In genomic region chr22:24291538-24292201, GRCh38 we compare ENCODE assay signal across 16 cellular contexts. TPM values are rescaled to one million over a fixed set of nuclear protein-coding genes. Genes with fewer than 3 reads are reported as not detected.
A peak's percentile ranks its signal among the peaks of the same experiment; 100 is the strongest.
DNase-seq lines count a peak whose midpoint lies in the region; ATAC-seq and TF ChIP-seq lines count a peak whose summit lies in the region.
"Had no signal": no experiment of that assay in that cellular context is flagged by ENCODE, and none has a peak within 500 bp of the region (broad histone marks: within the 10 kb centered on the region; RNA-seq: fewer than 3 reads in every experiment).

No MANE protein-coding gene starts in this region.

- DNase-seq in heart left ventricle (no peak), left cardiac atrium (no peak), colonic mucosa (no peak), osteocyte (ENCODE audit: extremely low spot score, unreplicated experiment) (no peak), upper lobe of left lung (no peak), BE2C (no peak), DMS53 (lab: John Stamatoyannopoulos, UW) (no peak)
- DNase-seq: activated CD8-positive, alpha-beta T cell treated with anti-CD3 and anti-CD28 coated beads, Interleukin-2, amount 10 ng/mL, durations not matched to agents 7 days and 5 days; CD4-positive, alpha-beta memory T cell; DND-41; foreskin fibroblast; NCI-H774; nephron progenitor cell; stimulated activated CD4-positive, alpha-beta T cell treated with anti-CD3 and anti-CD28 coated beads, Interleukin-2, amount 100 ng/mL, for 24 hours had no signal

- H3K4me1 ChIP-seq in heart left ventricle (peaks cover 7 to 81% (median 53%) of the 10 kb centered on the region in 12 donors), colonic mucosa (no peaks in the 10 kb centered on the region), upper lobe of left lung (peaks cover 32 to 43% (median 39%) of the 10 kb centered on the region in 4 donors), BE2C (peaks cover 31% of the 10 kb centered on the region)

- H3K4me3 Mint-ChIP-seq in osteocyte (ENCODE audit: unreplicated experiment) = no peak overlapping the region
- H3K4me3 Mint-ChIP-seq: activated CD8-positive, alpha-beta T cell treated with anti-CD3 and anti-CD28 coated beads, Interleukin-2, amount 10 ng/mL, durations not matched to agents 7 days and 5 days; CD4-positive, alpha-beta memory T cell; nephron progenitor cell had no signal

- TF ChIP-seq POLR2A in heart left ventricle (IDR thresholded peaks at IDR 0.05) (no peak), upper lobe of left lung (IDR thresholded peaks at IDR 0.05) (no peak)

- no peak overlapping the region for H3K4me3 ChIP-seq in heart left ventricle
- no peak overlapping the region for H3K4me3 ChIP-seq in colonic mucosa
- H3K4me3 ChIP-seq in upper lobe of left lung = no peak overlapping the region
- H3K4me3 ChIP-seq in BE2C (ENCODE audit: low read depth, low read length) = no peak overlapping the region

- H3K36me3 ChIP-seq in heart left ventricle (no peaks in the 10 kb centered on the region), colonic mucosa (no peaks in the 10 kb centered on the region), upper lobe of left lung (no peaks in the 10 kb centered on the region), BE2C (0 out of 2 replicates have a peak, but pooled peaks cover under 1% of the 10 kb centered on the region)

- peak overlapping the region; percentile 65 for H3K27ac Mint-ChIP-seq in osteocyte (ENCODE audit: unreplicated experiment)
- H3K27ac Mint-ChIP-seq: activated CD8-positive, alpha-beta T cell treated with anti-CD3 and anti-CD28 coated beads, Interleukin-2, amount 10 ng/mL, durations not matched to agents 7 days and 5 days; nephron progenitor cell had no signal

- 56 to 81% (median 68%) methylated on average over 3 of the region's 3 CpGs for WGBS in heart left ventricle, 4 donors
- WGBS in upper lobe of left lung, 2 donors = 68 to 79% methylated on average over 3 of the region's 3 CpGs

- H3K9ac ChIP-seq in colonic mucosa (ENCODE audit: low read depth in 2 of 2, low read length in 2 of 2) = no peak overlapping the region

- TF ChIP-seq CTCF in heart left ventricle (IDR thresholded peaks at IDR 0.05) (no peak), colonic mucosa (IDR thresholded peaks at IDR 0.05) (no peak), osteocyte (IDR thresholded peaks at IDR 0.05) (no peak), upper lobe of left lung (IDR thresholded peaks at IDR 0.05) (no peak), BE2C (IDR thresholded peaks at IDR 0.05; ENCODE audit: low read depth, low read length) (no peak)

- peaks cover 58% of the 10 kb centered on the region for H3K4me1 Mint-ChIP-seq in osteocyte (ENCODE audit: unreplicated experiment)

- H3K27me3 Mint-ChIP-seq in osteocyte (ENCODE audit: unreplicated experiment) = no peaks in the 10 kb centered on the region
- H3K27me3 Mint-ChIP-seq: CD4-positive, alpha-beta memory T cell; IgD-negative memory B cell had no signal

- H3K9me3 ChIP-seq in heart left ventricle (no peaks in the 10 kb centered on the region), colonic mucosa (no peaks in the 10 kb centered on the region), upper lobe of left lung (no peaks in the 10 kb centered on the region), BE2C (no peaks in the 10 kb centered on the region)

- peak overlapping the region in 11 of 12 donors; percentile 49 to 89 (median 80) for H3K27ac ChIP-seq in heart left ventricle
- H3K27ac ChIP-seq in colonic mucosa = peak overlapping the region; percentile 45
- H3K27ac ChIP-seq in upper lobe of left lung = peak overlapping the region in 3 of 4 donors; percentile 19 to 39 (median 39)

- ATAC-seq in heart left ventricle = no peak
- ATAC-seq in left cardiac atrium = no peak
- ATAC-seq in upper lobe of left lung (ENCODE audit: low FRiP score in 2 of 2) = no peak
- ATAC-seq in HG03139 (IDR thresholded peaks at IDR 0.05; ENCODE audit: unreplicated experiment) = no peak
- ATAC-seq: activated CD8-positive, alpha-beta T cell treated with anti-CD3 and anti-CD28 coated beads, Interleukin-2, amount 10 ng/mL, durations not matched to agents 7 days and 5 days had no signal

- H3K36me3 Mint-ChIP-seq in osteocyte (ENCODE audit: unreplicated experiment) = peaks cover 3% of the 10 kb centered on the region
- H3K36me3 Mint-ChIP-seq: IgD-negative memory B cell had no signal

- no peak for TF ChIP-seq EP300 in upper lobe of left lung (IDR thresholded peaks at IDR 0.05)

- H3K27me3 ChIP-seq in heart left ventricle (no peaks in the 10 kb centered on the region), colonic mucosa (no peaks in the 10 kb centered on the region), upper lobe of left lung (no peaks in the 10 kb centered on the region), BE2C (no peaks in the 10 kb centered on the region)

- intact Hi-C loops in heart left ventricle (cut with DNase I) (no loop called here), left cardiac atrium (cut with DNase I) (no loop called here), colonic mucosa (cut with DNase I) (no loop called here)

- H3K9me3 Mint-ChIP-seq in osteocyte (ENCODE audit: unreplicated experiment) = no peaks in the 10 kb centered on the region
- H3K9me3 Mint-ChIP-seq: CD4-positive, alpha-beta memory T cell; IgD-negative memory B cell; nephron progenitor cell had no signal

RNA-seq across cellular contexts. Expression of gene SPECC1L, which starts 21.0 kb away (rescaled TPM):
- total RNA-seq in heart left ventricle = 10 to 100 TPM; 25.4 to 65.3 (median 52.8) TPM
- 10 to 100 TPM in 1 of 2 donors, 1 to 10 TPM in 1; 9.8 to 22.3 TPM for polyA plus RNA-seq in heart left ventricle
- total RNA-seq in left cardiac atrium = 10 to 100 TPM; 54.5 to 59.1 TPM
- 10 to 100 TPM; 45.3 to 55.3 TPM for total RNA-seq in colonic mucosa
- total RNA-seq in osteocyte = 79.5 and 93.5 TPM in 2 replicates
- 10 to 100 TPM; 37.7 to 80.6 (median 62.3) TPM for total RNA-seq in upper lobe of left lung
- polyA plus RNA-seq in BE2C (2012; ENCODE audit: insufficient read depth, insufficient read length, low read depth) = 31.1 TPM

RNA-seq across cellular contexts. Expression of gene GGT5, which starts 46.8 kb away (rescaled TPM):
- 10 to 100 TPM in 7 of 9 donors, 1 to 10 TPM in 2; 6.1 to 71.5 (median 15.5) TPM for total RNA-seq in heart left ventricle
- 10 to 100 TPM; 30.9 to 41.6 TPM for polyA plus RNA-seq in heart left ventricle
- total RNA-seq in left cardiac atrium = 10 to 100 TPM; 41.5 to 57.8 TPM
- 1 to 10 TPM; 2.6 to 3.7 TPM for total RNA-seq in colonic mucosa
- total RNA-seq in osteocyte = 136 and 150 TPM in 2 replicates
- 10 to 100 TPM in 5 of 6 donors, 1 to 10 TPM in 1; 4.2 to 47.4 (median 29.6) TPM for total RNA-seq in upper lobe of left lung
- 0.94 TPM for polyA plus RNA-seq in BE2C (2012; ENCODE audit: insufficient read depth, insufficient read length, low read depth)
- total RNA-seq: CD4-positive, alpha-beta memory T cell had no signal
- polyA plus RNA-seq: CD4-positive, alpha-beta memory T cell; IgD-negative memory B cell had no signal
